ENCODE assay signal across 20 cellular contexts in genomic region chr20:53890434-53891305, GRCh38.
A peak's percentile ranks its signal among the peaks of the same experiment; 100 is the strongest.
DNase-seq lines count a peak whose midpoint lies in the region; ATAC-seq and TF ChIP-seq lines count a peak whose summit lies in the region.
"Had no signal": no experiment of that assay in that cellular context is flagged by ENCODE, and none has a peak within 500 bp of the region (broad histone marks: within the 10 kb centered on the region; RNA-seq: fewer than 3 reads in every experiment).

No MANE protein-coding gene starts in this region.

- peak overlapping the region in 10 of 11 experiments; percentile 4 to 73 (median 31); a peak in 14 of 22 replicates for H3K4me2 ChIP-seq in BLaER1 treated with 17β-estradiol and CSF1 and Interleukin-3, amounts not matched to agents 10 nM and 100 nM

- no peak overlapping the region for H3K4me3 Mint-ChIP-seq in activated naive CD8-positive, alpha-beta T cell
- H3K4me3 Mint-ChIP-seq: activated naive CD8-positive, alpha-beta T cell treated with anti-CD3 and anti-CD28 coated beads, Interleukin-2, amount 10 ng/mL, durations not matched to agents 7 days and 5 days; endodermal cell; neural crest cell had no signal

- H3K4me3 ChIP-seq in BLaER1 treated with 17β-estradiol and CSF1 and Interleukin-3, amounts not matched to agents 10 nM and 100 nM, result no peak overlapping the region
- no peak overlapping the region for H3K4me3 ChIP-seq in right lobe of liver
- H3K4me3 ChIP-seq: lung had no signal

- H3K4me1 Mint-ChIP-seq in activated naive CD8-positive, alpha-beta T cell (ENCODE audit: low read depth), result peaks cover 78% of the 10 kb centered on the region

- TF ChIP-seq POLR2A in right lobe of liver (IDR thresholded peaks at IDR 0.05), result no peak

- no peaks in the 10 kb centered on the region for H3K27me3 Mint-ChIP-seq in activated naive CD8-positive, alpha-beta T cell
- H3K27me3 Mint-ChIP-seq: activated naive CD8-positive, alpha-beta T cell treated with anti-CD3 and anti-CD28 coated beads, Interleukin-2, amount 10 ng/mL, durations not matched to agents 7 days and 5 days had no signal

- DNase-seq in HCEC 1CT, result peak; percentile 44
- DNase-seq in right lobe of liver, result no peak
- DNase-seq in mesenteric fat pad (ENCODE audit: low spot score), result no peak
- no peak for DNase-seq in NCI-H2029 (lab: John Stamatoyannopoulos, UW)
- DNase-seq in amygdala (lab: John Stamatoyannopoulos, UW), result no peak
- no peak for DNase-seq in Right ventricle myocardium superior
- DNase-seq: activated naive CD8-positive, alpha-beta T cell treated with anti-CD3 and anti-CD28 coated beads, Interleukin-2, amount 10 ng/mL, durations not matched to agents 7 days and 5 days; C1 segment of cervical spinal cord; caudate nucleus; EL; endodermal cell; KBM-7; NCI-H1417 treated with DMSO at 0.1 percent for 48 hours; NCI-H345; stimulated activated CD4-positive, alpha-beta T cell treated with anti-CD3 and anti-CD28 coated beads, Interleukin-4, amount 100 ng/mL, for 1 hour had no signal

- peaks cover 40 to 56% (median 49%) of the 10 kb centered on the region in 10 experiments for H3K4me1 ChIP-seq in BLaER1 treated with 17β-estradiol and CSF1 and Interleukin-3, amounts not matched to agents 10 nM and 100 nM
- no peaks in the 10 kb centered on the region for H3K4me1 ChIP-seq in right lobe of liver

- H3K9ac ChIP-seq in BLaER1 treated with 17β-estradiol and CSF1 and Interleukin-3, amounts not matched to agents 10 nM and 100 nM, result no peak overlapping the region

- no peaks in the 10 kb centered on the region for H4K20me1 ChIP-seq in BLaER1 treated with 17β-estradiol and CSF1 and Interleukin-3, amounts not matched to agents 10 nM and 100 nM

- intact Hi-C loops in right lobe of liver (cut with DNase I) (no loop called here), Right ventricle myocardium superior (cut with DNase I) (no loop called here)

- TF ChIP-seq CTCF in right lobe of liver (IDR thresholded peaks at IDR 0.05), result no peak

- no peaks in the 10 kb centered on the region; a peak in 1 of 22 replicates for H3K27me3 ChIP-seq in BLaER1 treated with 17β-estradiol and CSF1 and Interleukin-3, amounts not matched to agents 10 nM and 100 nM
- H3K27me3 ChIP-seq in right lobe of liver, result no peaks in the 10 kb centered on the region

- peaks cover 4% of the 10 kb centered on the region for H3K36me3 Mint-ChIP-seq in activated naive CD8-positive, alpha-beta T cell

- H3K9me3 ChIP-seq in BLaER1 treated with 17β-estradiol and CSF1 and Interleukin-3, amounts not matched to agents 10 nM and 100 nM (replicated peaks in 1 of 11), result no peaks in the 10 kb centered on the region
- no peaks in the 10 kb centered on the region for H3K9me3 ChIP-seq in right lobe of liver

- H3K27ac ChIP-seq in BLaER1 treated with 17β-estradiol and CSF1 and Interleukin-3, amounts not matched to agents 10 nM and 100 nM, result peak overlapping the region in 4 of 11 experiments; percentile 7 to 41 (median 20); a peak in 5 of 22 replicates
- no peak overlapping the region for H3K27ac ChIP-seq in right lobe of liver

- no peaks in the 10 kb centered on the region for H3K36me3 ChIP-seq in BLaER1 treated with 17β-estradiol and CSF1 and Interleukin-3, amounts not matched to agents 10 nM and 100 nM
- H3K36me3 ChIP-seq in right lobe of liver, result no peaks in the 10 kb centered on the region

- WGBS in right lobe of liver (ENCODE audit: insufficient coverage, low coverage, low lambda C conversion rate, missing lambda C conversion rate), result 73% methylated on average over 2 of the region's 6 CpGs

- peak overlapping the region; percentile 85 for H3K27ac Mint-ChIP-seq in activated naive CD8-positive, alpha-beta T cell
- H3K27ac Mint-ChIP-seq: endodermal cell had no signal

- ATAC-seq in right lobe of liver (peak; percentile 33 to 77 (median 64)), Right ventricle myocardium superior (ENCODE audit: poor library complexity) (no peak)
- ATAC-seq: sciatic nerve had no signal

- no peaks in the 10 kb centered on the region for H3K9me3 Mint-ChIP-seq in activated naive CD8-positive, alpha-beta T cell (ENCODE audit: low read depth)
- H3K9me3 Mint-ChIP-seq: activated naive CD8-positive, alpha-beta T cell treated with anti-CD3 and anti-CD28 coated beads, Interleukin-2, amount 10 ng/mL, durations not matched to agents 7 days and 5 days had no signal
